Comparison of ENCODE assay signal across 8 cellular contexts in the genomic region with DNA sequence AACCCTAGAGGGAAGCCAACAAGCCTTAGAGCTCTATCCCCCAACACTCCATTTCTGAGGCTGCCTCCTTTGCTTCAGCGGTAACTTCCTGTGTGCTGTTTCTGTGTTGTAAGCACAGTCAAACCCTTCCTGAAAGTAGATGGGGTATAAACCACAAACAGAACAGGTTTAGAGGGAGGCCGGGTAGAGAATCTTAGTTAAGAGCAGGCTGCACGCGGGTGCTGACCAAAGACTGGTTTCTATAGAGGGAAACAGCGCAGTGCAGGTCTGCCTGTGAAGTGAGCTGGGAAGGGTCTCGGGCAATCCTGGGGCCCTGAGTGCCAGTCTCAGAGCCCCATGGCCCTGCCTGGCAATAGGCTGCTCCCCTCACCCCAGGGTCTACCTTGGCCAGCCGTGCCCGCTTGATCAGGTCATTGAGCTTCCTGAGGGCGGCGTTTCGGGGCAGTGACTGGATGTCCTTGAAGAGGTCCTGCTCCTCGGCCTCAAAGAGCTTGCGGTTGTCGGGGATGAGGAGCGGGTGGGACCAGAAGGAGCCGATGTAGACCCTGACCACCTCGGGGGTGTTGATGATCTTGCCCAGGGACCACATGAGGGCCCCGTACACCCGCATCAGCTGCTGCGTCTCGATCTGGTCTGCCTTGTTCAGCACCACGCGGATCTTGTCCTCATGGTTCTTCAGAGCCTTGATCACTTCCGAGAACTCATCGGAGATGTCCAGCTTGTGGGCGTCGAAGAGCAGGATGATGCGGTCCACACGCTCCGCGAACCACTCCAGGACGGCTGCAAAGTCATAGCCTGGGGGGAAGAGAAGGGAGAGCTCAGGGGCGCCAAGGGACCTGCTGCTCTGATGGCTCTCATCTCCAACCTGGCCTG. TPM values are rescaled to one million over a fixed set of nuclear protein-coding genes. Genes with fewer than 3 reads are reported as not detected.
DNase-seq lines count a peak whose midpoint lies in the region; ATAC-seq and TF ChIP-seq lines count a peak whose summit lies in the region.

No MANE protein-coding gene starts in this region.

- CTCF ChIA-PET in activated CD4-positive, alpha-beta T cell treated with anti-CD3 and anti-CD28 coated beads for 36 hours (lab: Charles Lee) = interaction anchor here (0.5 to 8.4 kb wide), 12 partner anchors 8 to 889 kb away, joined by 3 to 139 read pairs (median 5); a partner anchor contains a TSS

- no peaks in the 10 kb centered on the region for H3K27me3 Mint-ChIP-seq in activated CD4-positive, alpha-beta T cell treated with anti-CD3 and anti-CD28 coated beads for 36 hours

- H3K9me3 Mint-ChIP-seq in activated CD4-positive, alpha-beta T cell treated with anti-CD3 and anti-CD28 coated beads for 36 hours (ENCODE audit: low read depth) = no peaks in the 10 kb centered on the region

- POLR2A ChIA-PET in activated CD4-positive, alpha-beta T cell treated with anti-CD3 and anti-CD28 coated beads for 36 hours (lab: Charles Lee) = interaction anchor here (0.6 to 8.6 kb wide), 9 partner anchors 9 to 565 kb away, joined by 4 to 128 read pairs (median 9); a partner anchor contains a TSS

- peak; percentile 65 for ATAC-seq in activated CD4-positive, alpha-beta T cell treated with anti-CD3 and anti-CD28 coated beads for 36 hours
- peak; percentile 71 for ATAC-seq in HG02885 (IDR thresholded peaks at IDR 0.05; ENCODE audit: poor library complexity, unreplicated experiment)

- peaks cover 0 to 2% (median 0%) of the 10 kb centered on the region in 4 donors for H3K9me3 ChIP-seq in Peyer's patch
- no peaks in the 10 kb centered on the region for H3K9me3 ChIP-seq in effector memory CD4-positive, alpha-beta T cell (ENCODE audit: control insufficient read depth, low read length)
- H3K9me3 ChIP-seq in transverse colon = no peaks in the 10 kb centered on the region

- 81 to 84% methylated on average over 9 to 33 of the region's 33 CpGs for WGBS in transverse colon (ENCODE audit: low coverage in 1 of 2), 2 donors

- H3K4me3 ChIP-seq in Peyer's patch = peak overlapping the region in 3 of 4 donors; percentile 2 to 25 (median 2)
- H3K4me3 ChIP-seq in effector memory CD4-positive, alpha-beta T cell (ENCODE audit: insufficient read depth, low read depth, low read length, poor library complexity, severe bottlenecking) = peak overlapping the region; percentile 27
- H3K4me3 ChIP-seq in transverse colon = no peak overlapping the region

- peak; percentile 82 for DNase-seq in activated CD4-positive, alpha-beta T cell treated with anti-CD3 and anti-CD28 coated beads for 36 hours
- no peak for DNase-seq in activated CD4-positive, alpha-beta T cell treated with anti-CD3 and anti-CD28 coated beads, Interleukin-2, amount 50 U/mL, for 4 hours
- peak in 2 of 3 donors; percentile 78 to 86 for DNase-seq in Peyer's patch
- peak in 2 of 3 donors; percentile 41 to 46 for DNase-seq in effector memory CD4-positive, alpha-beta T cell
- peak; percentile 62 for DNase-seq in transverse colon
- no peak for DNase-seq in superior temporal gyrus (ENCODE audit: extremely low spot score)
- DNase-seq in NCI-H1105 treated with DMSO at 0.1 percent for 48 hours (lab: John Stamatoyannopoulos, UW) = no peak

- TF ChIP-seq CTCF in Peyer's patch (IDR thresholded peaks at IDR 0.05) (no peak), transverse colon (IDR thresholded peaks at IDR 0.05) (no peak)

- intact Hi-C loops in activated CD4-positive, alpha-beta T cell treated with anti-CD3 and anti-CD28 coated beads for 36 hours (cut with DNase I, micrococcal nuclease) = loop anchor here (1.0 to 5.0 kb wide), 5 partner anchors 13 to 568 kb away; a partner anchor contains a TSS
- intact Hi-C loops in transverse colon (cut with DNase I; ENCODE audit: low total_unique reads) = no loop called here

- H3K4me1 ChIP-seq in Peyer's patch = peaks cover 31 to 96% (median 83%) of the 10 kb centered on the region in 4 donors
- peaks cover 94% of the 10 kb centered on the region for H3K4me1 ChIP-seq in effector memory CD4-positive, alpha-beta T cell (ENCODE audit: control insufficient read depth, insufficient read depth, low read length, poor library complexity, severe bottlenecking)
- peaks cover 54 to 91% (median 68%) of the 10 kb centered on the region in 4 donors for H3K4me1 ChIP-seq in transverse colon

- peaks cover 94% of the 10 kb centered on the region for H3K4me1 Mint-ChIP-seq in activated CD4-positive, alpha-beta T cell treated with anti-CD3 and anti-CD28 coated beads for 36 hours

- H3K27ac ChIP-seq in Peyer's patch = peak overlapping the region; percentile 86 to 94 (median 90)
- H3K27ac ChIP-seq in effector memory CD4-positive, alpha-beta T cell (ENCODE audit: insufficient read depth, low read length, poor library complexity, severe bottlenecking) = peak overlapping the region; percentile 74
- H3K27ac ChIP-seq in transverse colon = peak overlapping the region; percentile 93 to 96 (median 94)

- peak overlapping the region; percentile 95 for H3K27ac Mint-ChIP-seq in activated CD4-positive, alpha-beta T cell treated with anti-CD3 and anti-CD28 coated beads for 36 hours

- H3K27me3 ChIP-seq in Peyer's patch = no peaks in the 10 kb centered on the region
- H3K27me3 ChIP-seq in effector memory CD4-positive, alpha-beta T cell (replicated peaks; ENCODE audit: control insufficient read depth, insufficient read depth, low read length, poor library complexity, severe bottlenecking) = no peaks in the 10 kb centered on the region
- no peaks in the 10 kb centered on the region for H3K27me3 ChIP-seq in transverse colon

- H3K36me3 ChIP-seq in Peyer's patch (peaks cover 0 to 31% (median 0%) of the 10 kb centered on the region in 3 donors), transverse colon (no peaks in the 10 kb centered on the region)
- H3K36me3 ChIP-seq in effector memory CD4-positive, alpha-beta T cell (ENCODE audit: control insufficient read depth, insufficient read depth, low read length) = peaks cover 19% of the 10 kb centered on the region

- TF ChIP-seq POLR2A in Peyer's patch (IDR thresholded peaks at IDR 0.05) (peak in 1 of 2 donors; percentile 23), transverse colon (IDR thresholded peaks at IDR 0.05) (peak; percentile 36)

- peaks cover 51% of the 10 kb centered on the region for H3K36me3 Mint-ChIP-seq in activated CD4-positive, alpha-beta T cell treated with anti-CD3 and anti-CD28 coated beads for 36 hours (ENCODE audit: low read depth)

- no peak for TF ChIP-seq EP300 in transverse colon (IDR thresholded peaks at IDR 0.05; ENCODE audit: low read depth)

- peak overlapping the region; percentile 69 for H3K4me3 Mint-ChIP-seq in activated CD4-positive, alpha-beta T cell treated with anti-CD3 and anti-CD28 coated beads for 36 hours

- in situ Hi-C loops in transverse colon (cut with MboI; ENCODE audit: low pct_ligation_motif_present in 1 of 4, low pct_unique_long_range_greater_than_20kb in 1 of 4, low sequenced_read_pairs in 3 of 4) = no loop called here

RNA-seq across cellular contexts. Expression of a gene that starts 15.3 kb away (rescaled TPM):
- under 1 TPM; 0.28 to 0.39 TPM for total RNA-seq in activated CD4-positive, alpha-beta T cell treated with anti-CD3 and anti-CD28 coated beads for 36 hours
- total RNA-seq in Peyer's patch (10 to 100 TPM; 25.6 to 78.6 (median 52.1) TPM), transverse colon (10 to 100 TPM; 32.6 to 82.3 (median 46.9) TPM)

RNA-seq across cellular contexts. Expression of a gene that starts 18.6 kb away (rescaled TPM):
- total RNA-seq in activated CD4-positive, alpha-beta T cell treated with anti-CD3 and anti-CD28 coated beads for 36 hours = 10 to 100 TPM; 71.0 to 73.6 TPM
- total RNA-seq in Peyer's patch = 100 to 1,000 TPM in 2 of 4 donors, 10 to 100 TPM in 2; 56.2 to 185 (median 98.6) TPM
- 100 to 1,000 TPM in 2 of 4 donors, 10 to 100 TPM in 2; 67.9 to 202 (median 116) TPM for total RNA-seq in transverse colon

RNA-seq across cellular contexts. Expression of a gene that starts 49.4 kb away (rescaled TPM):
- total RNA-seq in activated CD4-positive, alpha-beta T cell treated with anti-CD3 and anti-CD28 coated beads for 36 hours = 10 to 100 TPM; 34.8 to 38.5 TPM
- total RNA-seq in Peyer's patch = 10 to 100 TPM; 20.3 to 47.0 (median 31.9) TPM
- 10 to 100 TPM; 19.5 to 30.3 (median 25.4) TPM for total RNA-seq in transverse colon

RNA-seq across cellular contexts. Expression of a gene that starts 56.8 kb away (rescaled TPM):
- total RNA-seq in activated CD4-positive, alpha-beta T cell treated with anti-CD3 and anti-CD28 coated beads for 36 hours = 10 to 100 TPM; 54.0 to 57.3 TPM
- total RNA-seq in Peyer's patch (10 to 100 TPM in 3 of 4 donors, 1 to 10 TPM in 1; 3.3 to 34.7 (median 20.3) TPM), transverse colon (100 to 1,000 TPM in 2 of 4 donors, 10 to 100 TPM in 2; 10.1 to 369 (median 90.9) TPM)

RNA-seq across cellular contexts. Expression of a gene that starts 57.2 kb away (rescaled TPM):
- 10 to 100 TPM; 15.8 to 16.7 TPM for total RNA-seq in activated CD4-positive, alpha-beta T cell treated with anti-CD3 and anti-CD28 coated beads for 36 hours
- total RNA-seq in Peyer's patch (10 to 100 TPM; 38.8 to 79.6 (median 66.6) TPM), transverse colon (10 to 100 TPM; 30.1 to 82.3 (median 46.4) TPM)

Comparison
In these comparisons a context has a peak if more than half of its experiments do, and no peak if none do; other contexts are left out.
1. DNase-seq: peak in activated CD4-positive, alpha-beta T cell treated with anti-CD3 and anti-CD28 coated beads for 36 hours (single experiment), Peyer's patch (2 of 3), effector memory CD4-positive, alpha-beta T cell (2 of 3) and transverse colon (single experiment); none in activated CD4-positive, alpha-beta T cell treated with anti-CD3 and anti-CD28 coated beads, Interleukin-2, amount 50 U/mL, for 4 hours (0 of 2), superior temporal gyrus (single experiment) and NCI-H1105 treated with DMSO at 0.1 percent for 48 hours (single experiment).
2. H3K4me3 ChIP-seq: peak in Peyer's patch (3 of 4) and effector memory CD4-positive, alpha-beta T cell (single experiment); none in transverse colon (0 of 4).
3. RNA of a gene that starts 15.3 kb away (total RNA-seq): 25.6 to 78.6 TPM in Peyer's patch and 32.6 to 82.3 TPM in transverse colon; 0.28 to 0.39 TPM in activated CD4-positive, alpha-beta T cell treated with anti-CD3 and anti-CD28 coated beads for 36 hours; every median in the first group is over 10 times any median in the second.
4. Peak in every context shown above with its lines, with median percentiles within 50 percentile points of each other: H3K27ac ChIP-seq.